In the genomic region with DNA sequence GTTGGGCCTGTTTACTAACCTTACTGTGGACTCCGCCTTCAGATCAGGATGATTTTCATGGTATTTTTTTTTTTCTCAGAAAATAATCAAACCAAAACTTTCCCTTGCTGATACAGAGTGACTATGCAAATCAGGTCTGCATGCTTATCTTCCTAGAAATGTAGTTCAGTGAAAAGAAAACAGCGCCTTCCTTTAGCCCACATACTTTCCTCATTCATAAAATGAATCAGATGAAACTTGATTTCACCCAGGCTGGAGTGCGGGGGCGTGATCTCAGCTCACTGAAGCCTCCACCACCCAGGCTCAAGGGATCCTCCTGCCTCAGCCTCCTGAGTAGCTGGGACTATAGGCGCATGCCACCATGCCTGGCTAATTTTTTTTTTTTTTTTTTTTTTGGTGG, we compare ENCODE assay signal across 12 cellular contexts. TPM values are rescaled to one million over a fixed set of nuclear protein-coding genes. Genes with fewer than 3 reads are reported as not detected.
DNase-seq lines count a peak whose midpoint lies in the region; ATAC-seq, FAIRE-seq and TF ChIP-seq lines count a peak whose summit lies in the region.
"Had no signal": no experiment of that assay in that cellular context is flagged by ENCODE, and none has a peak within 500 bp of the region (broad histone marks: within the 10 kb centered on the region; RNA-seq: fewer than 3 reads in every experiment).

No MANE protein-coding gene starts in this region.

- no peaks in the 10 kb centered on the region for H3K9me3 Mint-ChIP-seq in natural killer cell treated with Interleukin-12 subunit alpha and Interleukin-12 subunit beta and Interleukin-15 and Interleukin-18, amount 100 ng/mL, for 72 hours
- H3K9me3 Mint-ChIP-seq in natural killer cell: no peaks in the 10 kb centered on the region
- H3K9me3 Mint-ChIP-seq in activated naive CD4-positive, alpha-beta T cell treated with anti-CD3 and anti-CD28 coated beads, Interleukin-2, amount 10 ng/mL, durations not matched to agents 7 days and 5 days: no peaks in the 10 kb centered on the region
- H3K9me3 Mint-ChIP-seq: naive thymus-derived CD4-positive, alpha-beta T cell; WTC11 had no signal

- no peak overlapping the region for H2AFZ ChIP-seq in mesenchymal stem cell (ENCODE audit: low read depth, low read length)

- no peak overlapping the region for H2BK120ac ChIP-seq in mesenchymal stem cell (ENCODE audit: low read depth, low read length)

- no peak overlapping the region for H4K91ac ChIP-seq in mesenchymal stem cell (ENCODE audit: low read length)

- no peak overlapping the region for H3K14ac ChIP-seq in mesenchymal stem cell (ENCODE audit: low read length in 2 of 2)

- no peak overlapping the region for H2BK15ac ChIP-seq in mesenchymal stem cell (ENCODE audit: low read depth, poor library complexity, severe bottlenecking)

- no peak overlapping the region for H4K8ac ChIP-seq in mesenchymal stem cell (ENCODE audit: low read length)

- H3K79me1 ChIP-seq in mesenchymal stem cell (replicated peaks; ENCODE audit: low read length, poor library complexity, severe bottlenecking): peaks cover 33% of the 10 kb centered on the region

- H3K27ac ChIP-seq in SJCRH30 (no peak overlapping the region), mesenchymal stem cell (ENCODE audit: low read length, poor library complexity, severe bottlenecking) (no peak overlapping the region)

- H3K27ac Mint-ChIP-seq in natural killer cell treated with Interleukin-12 subunit alpha and Interleukin-12 subunit beta and Interleukin-15 and Interleukin-18, amount 100 ng/mL, for 72 hours: peak overlapping the region; percentile 9 to 30
- H3K27ac Mint-ChIP-seq in natural killer cell: no peak overlapping the region
- H3K27ac Mint-ChIP-seq in activated naive CD4-positive, alpha-beta T cell treated with anti-CD3 and anti-CD28 coated beads, Interleukin-2, amount 10 ng/mL, durations not matched to agents 7 days and 5 days: no peak overlapping the region
- H3K27ac Mint-ChIP-seq: naive thymus-derived CD4-positive, alpha-beta T cell had no signal

- no peak for FAIRE-seq in H54 (lab: Jason Lieb, UNC)

- no peak overlapping the region for H2BK12ac ChIP-seq in mesenchymal stem cell (ENCODE audit: low read length in 2 of 2)

- H3K36me3 Mint-ChIP-seq in natural killer cell treated with Interleukin-12 subunit alpha and Interleukin-12 subunit beta and Interleukin-15 and Interleukin-18, amount 100 ng/mL, for 72 hours: no peaks in the 10 kb centered on the region
- H3K36me3 Mint-ChIP-seq in natural killer cell: no peaks in the 10 kb centered on the region
- no peaks in the 10 kb centered on the region for H3K36me3 Mint-ChIP-seq in activated naive CD4-positive, alpha-beta T cell treated with anti-CD3 and anti-CD28 coated beads, Interleukin-2, amount 10 ng/mL, durations not matched to agents 7 days and 5 days
- H3K36me3 Mint-ChIP-seq: WTC11 had no signal

- H3K4me3 ChIP-seq in SJCRH30 (no peak overlapping the region), mesenchymal stem cell (ENCODE audit: insufficient read depth in 1 of 2, low read depth in 1 of 2, low read length in 2 of 2) (no peak overlapping the region)

- DNase-seq in natural killer cell treated with Interleukin-12 subunit alpha and Interleukin-12 subunit beta and Interleukin-15 and Interleukin-18, amount 100 ng/mL, for 72 hours (ENCODE audit: low spot score): peak; percentile 77
- DNase-seq in natural killer cell: no peak
- peak; percentile 49 for DNase-seq in activated naive CD4-positive, alpha-beta T cell treated with anti-CD3 and anti-CD28 coated beads, Interleukin-2, amount 10 ng/mL, durations not matched to agents 7 days and 5 days
- peak; percentile 53 to 82 for DNase-seq in stimulated activated CD4-positive, alpha-beta T cell treated with anti-CD3 and anti-CD28 coated beads, Interleukin-12 subunit alpha, Interleukin-12 subunit beta, amount 100 ng/mL, for 24 hours (ENCODE audit: low read depth in 2 of 2)
- no peak for DNase-seq in SJCRH30
- no peak for DNase-seq in mesenchymal stem cell
- DNase-seq in H54 (ENCODE audit: insufficient read length, low spot score): no peak
- DNase-seq: effector CD4-positive, alpha-beta T cell; NCI-H1105 had no signal

- no peak overlapping the region for H2AK5ac ChIP-seq in mesenchymal stem cell (ENCODE audit: low read length, severe bottlenecking)

- H3K27me3 ChIP-seq in SJCRH30 (no peaks in the 10 kb centered on the region), mesenchymal stem cell (ENCODE audit: control insufficient read depth in 1 of 2, insufficient read depth in 1 of 2, low read length in 2 of 2) (no peaks in the 10 kb centered on the region)

- H3K4me2 ChIP-seq in mesenchymal stem cell (ENCODE audit: low read length, poor library complexity, severe bottlenecking): no peak overlapping the region

- TF ChIP-seq CTCF in natural killer cell (IDR thresholded peaks at IDR 0.05): no peak

- peaks cover 32 to 35% of the 10 kb centered on the region in 2 donors for H3K4me1 Mint-ChIP-seq in natural killer cell treated with Interleukin-12 subunit alpha and Interleukin-12 subunit beta and Interleukin-15 and Interleukin-18, amount 100 ng/mL, for 72 hours (ENCODE audit: low read depth in 2 of 2)
- H3K4me1 Mint-ChIP-seq in natural killer cell: peaks cover 0 to 4% of the 10 kb centered on the region in 2 donors
- H3K4me1 Mint-ChIP-seq in activated naive CD4-positive, alpha-beta T cell treated with anti-CD3 and anti-CD28 coated beads, Interleukin-2, amount 10 ng/mL, durations not matched to agents 7 days and 5 days: peaks cover 28% of the 10 kb centered on the region

- WGBS in mesenchymal stem cell: 100% methylated on average over 4 of the region's 5 CpGs

- H3K9me3 ChIP-seq in SJCRH30 (replicated peaks) (no peaks in the 10 kb centered on the region), mesenchymal stem cell (ENCODE audit: control insufficient read depth, low read length) (no peaks in the 10 kb centered on the region)

- peak overlapping the region; percentile 22 for H3K4me3 Mint-ChIP-seq in natural killer cell treated with Interleukin-12 subunit alpha and Interleukin-12 subunit beta and Interleukin-15 and Interleukin-18, amount 100 ng/mL, for 72 hours
- H3K4me3 Mint-ChIP-seq in natural killer cell: no peak overlapping the region
- no peak overlapping the region for H3K4me3 Mint-ChIP-seq in activated naive CD4-positive, alpha-beta T cell treated with anti-CD3 and anti-CD28 coated beads, Interleukin-2, amount 10 ng/mL, durations not matched to agents 7 days and 5 days
- H3K4me3 Mint-ChIP-seq: WTC11 had no signal

- CTCF ChIA-PET in activated naive CD4-positive, alpha-beta T cell treated with anti-CD3 and anti-CD28 coated beads, Interleukin-2, amount 10 ng/mL, durations not matched to agents 7 days and 5 days (lab: Charles Lee): no interaction called here

- H3K23ac ChIP-seq in mesenchymal stem cell (ENCODE audit: low read length in 2 of 2): no peak overlapping the region

- no peak overlapping the region for H3K18ac ChIP-seq in mesenchymal stem cell (ENCODE audit: low read depth in 1 of 2, low read length in 2 of 2)

- no peak overlapping the region for H3K9ac ChIP-seq in mesenchymal stem cell (ENCODE audit: low read length)

- peaks cover 32 to 33% of the 10 kb centered on the region in 2 donors for H3K27me3 Mint-ChIP-seq in natural killer cell treated with Interleukin-12 subunit alpha and Interleukin-12 subunit beta and Interleukin-15 and Interleukin-18, amount 100 ng/mL, for 72 hours
- peaks cover 23 to 38% of the 10 kb centered on the region in 2 donors for H3K27me3 Mint-ChIP-seq in natural killer cell (ENCODE audit: low read depth in 2 of 2)
- peaks cover 63% of the 10 kb centered on the region for H3K27me3 Mint-ChIP-seq in activated naive CD4-positive, alpha-beta T cell treated with anti-CD3 and anti-CD28 coated beads, Interleukin-2, amount 10 ng/mL, durations not matched to agents 7 days and 5 days

- H3K36me3 ChIP-seq in SJCRH30: no peaks in the 10 kb centered on the region
- H3K36me3 ChIP-seq in mesenchymal stem cell (ENCODE audit: control insufficient read depth in 1 of 2, insufficient read depth in 2 of 2, low read depth in 1 of 2, low read length in 2 of 2): no peaks in the 10 kb centered on the region

- peak; percentile 86 to 91 for ATAC-seq in natural killer cell treated with Interleukin-12 subunit alpha and Interleukin-12 subunit beta and Interleukin-15 and Interleukin-18, amount 100 ng/mL, for 72 hours
- no peak for ATAC-seq in natural killer cell
- ATAC-seq in HG03521 (IDR thresholded peaks at IDR 0.05; ENCODE audit: unreplicated experiment): no peak
- ATAC-seq: naive thymus-derived CD4-positive, alpha-beta T cell; WTC11 had no signal

- H3K4ac ChIP-seq in mesenchymal stem cell (ENCODE audit: low read depth in 1 of 2, low read length in 2 of 2): no peak overlapping the region

- H3K4me1 ChIP-seq in SJCRH30 (peaks cover 12% of the 10 kb centered on the region), mesenchymal stem cell (ENCODE audit: control insufficient read depth, insufficient read depth, low read depth, low read length) (peaks cover 19% of the 10 kb centered on the region)

- no peak overlapping the region for H2BK5ac ChIP-seq in mesenchymal stem cell (ENCODE audit: low read depth, low read length, poor library complexity, severe bottlenecking)

- TF ChIP-seq POLR2A in H54 (IDR thresholded peaks at IDR 0.05; ENCODE audit: low read depth, low read length): no peak

- intact Hi-C loops in natural killer cell (cut with micrococcal nuclease): no loop called here

RNA-seq across cellular contexts. Expression of a gene that starts 26.0 kb away (rescaled TPM):
- total RNA-seq in natural killer cell treated with Interleukin-12 subunit alpha and Interleukin-12 subunit beta and Interleukin-15 and Interleukin-18, amount 100 ng/mL, for 72 hours: under 1 TPM; 0.61 to 0.64 TPM
- total RNA-seq in natural killer cell: under 1 TPM; 0.23 to 0.34 (median 0.33) TPM
- total RNA-seq in SJCRH30 (2014; rRNA removed; shearing (Covaris generic)): 9.1 and 9.7 TPM in 2 replicates
- polyA plus RNA-seq in mesenchymal stem cell (2013, experiment 1 of 2): 1.8 TPM
- 2.0 TPM for polyA plus RNA-seq in mesenchymal stem cell (2013, experiment 2 of 2)

Comparison
In these comparisons a context has a peak if more than half of its experiments do, and no peak if none do; other contexts are left out.
1. ATAC-seq: peak in natural killer cell treated with Interleukin-12 subunit alpha and Interleukin-12 subunit beta and Interleukin-15 and Interleukin-18, amount 100 ng/mL, for 72 hours (2 of 2); none in natural killer cell (0 of 3) and HG03521 (single experiment).
2. DNase-seq: peak in natural killer cell treated with Interleukin-12 subunit alpha and Interleukin-12 subunit beta and Interleukin-15 and Interleukin-18, amount 100 ng/mL, for 72 hours (single experiment), activated naive CD4-positive, alpha-beta T cell treated with anti-CD3 and anti-CD28 coated beads, Interleukin-2, amount 10 ng/mL, durations not matched to agents 7 days and 5 days (single experiment) and stimulated activated CD4-positive, alpha-beta T cell treated with anti-CD3 and anti-CD28 coated beads, Interleukin-12 subunit alpha, Interleukin-12 subunit beta, amount 100 ng/mL, for 24 hours (2 of 2); none in natural killer cell (single experiment), SJCRH30 (0 of 2), mesenchymal stem cell (single experiment) and H54 (single experiment).
3. H3K27ac Mint-ChIP-seq: peak in natural killer cell treated with Interleukin-12 subunit alpha and Interleukin-12 subunit beta and Interleukin-15 and Interleukin-18, amount 100 ng/mL, for 72 hours (2 of 2); none in natural killer cell (0 of 2) and activated naive CD4-positive, alpha-beta T cell treated with anti-CD3 and anti-CD28 coated beads, Interleukin-2, amount 10 ng/mL, durations not matched to agents 7 days and 5 days (single experiment).